In genomic region chr3:9846931-9847488, GRCh38 we compare ENCODE assay signal across 21 cellular contexts. TPM values are rescaled to one million over a fixed set of nuclear protein-coding genes. Genes with fewer than 3 reads are reported as not detected.
DNase-seq lines count a peak whose midpoint lies in the region; ATAC-seq and TF ChIP-seq lines count a peak whose summit lies in the region.
"Had no signal": no experiment of that assay in that cellular context is flagged by ENCODE, and none has a peak within 500 bp of the region (broad histone marks: within the 10 kb centered on the region; RNA-seq: fewer than 3 reads in every experiment).

No MANE protein-coding gene starts in this region.

- no peak overlapping the region for H2BK15ac ChIP-seq in neuronal stem cell (ENCODE audit: low read length)

- H3K27me3 ChIP-seq in neuronal stem cell (ENCODE audit: control insufficient read depth in 3 of 3, insufficient read depth in 3 of 3, low read depth in 1 of 3, low read length in 3 of 3) (peaks cover 0 to 4% (median 0%) of the 10 kb centered on the region in 3 experiments), GM23338 (ENCODE audit: insufficient read depth) (no peaks in the 10 kb centered on the region)
- H3K27me3 ChIP-seq: BE2C; BLaER1 treated with 17β-estradiol and CSF1 and Interleukin-3, amounts not matched to agents 10 nM and 100 nM had no signal

- H3K9ac ChIP-seq in neuronal stem cell (ENCODE audit: low read depth, low read length, poor library complexity), result no peak overlapping the region
- H3K9ac ChIP-seq: BLaER1 treated with 17β-estradiol and CSF1 and Interleukin-3, amounts not matched to agents 10 nM and 100 nM had no signal

- peaks cover 2% of the 10 kb centered on the region for H3K36me3 Mint-ChIP-seq in glutamatergic neuron (ENCODE audit: unreplicated experiment)
- peaks cover 6% of the 10 kb centered on the region for H3K36me3 Mint-ChIP-seq in stimulated activated memory B cell treated with anti-CD40 and anti-IgM and Interleukin-4, amounts not matched to agents 10 μg/mL and 1 μg/mL and 100 μg/mL, for 72 hours
- peaks cover 5% of the 10 kb centered on the region for H3K36me3 Mint-ChIP-seq in GM23338 (ENCODE audit: low read depth)

- H2BK12ac ChIP-seq in neuronal stem cell (ENCODE audit: low read length), result no peak overlapping the region

- H4K20me1 ChIP-seq in GM23338 (replicated peaks; ENCODE audit: insufficient read depth), result peaks cover 6% of the 10 kb centered on the region; the same call in 1 of the 2 replicates
- H4K20me1 ChIP-seq: BLaER1 treated with 17β-estradiol and CSF1 and Interleukin-3, amounts not matched to agents 10 nM and 100 nM had no signal

- no peak overlapping the region for H4K8ac ChIP-seq in neuronal stem cell (ENCODE audit: low read depth, low read length)

- H3K18ac ChIP-seq in neuronal stem cell (ENCODE audit: low read length), result peak overlapping the region; percentile 13

- no peak overlapping the region for H2BK5ac ChIP-seq in neuronal stem cell (ENCODE audit: low read length)

- no peak overlapping the region for H3K4me3 ChIP-seq in neuronal stem cell (ENCODE audit: low read length in 2 of 2)
- no peak overlapping the region for H3K4me3 ChIP-seq in GM23338
- H3K4me3 ChIP-seq: A549; BLaER1 treated with 17β-estradiol and CSF1 and Interleukin-3, amounts not matched to agents 10 nM and 100 nM had no signal

- H3K79me1 ChIP-seq in neuronal stem cell (ENCODE audit: low read depth, low read length), result peaks cover 4% of the 10 kb centered on the region

- DNase-seq in glutamatergic neuron, result no peak
- DNase-seq in neuronal stem cell (ENCODE audit: low spot score), result no peak
- DNase-seq in central memory CD4-positive, alpha-beta T cell, result no peak
- no peak for DNase-seq in GM23338 (ENCODE audit: low spot score)
- DNase-seq: 8988T; ACHN; AML-193; BE2C; CD4-positive, alpha-beta T cell; CD8-positive, alpha-beta memory T cell; DMS 273 treated with DMSO at 0.1 percent for 48 hours; DMS79; EL; GDM1 had no signal

- H3K14ac ChIP-seq in neuronal stem cell (ENCODE audit: low read length), result no peak overlapping the region

- H2BK120ac ChIP-seq in neuronal stem cell (ENCODE audit: low read depth, low read length), result no peak overlapping the region

- peaks cover 48% of the 10 kb centered on the region for H3K4me1 Mint-ChIP-seq in glutamatergic neuron (ENCODE audit: low read depth, unreplicated experiment)
- H3K4me1 Mint-ChIP-seq in stimulated activated memory B cell treated with anti-CD40 and anti-IgM and Interleukin-4, amounts not matched to agents 10 μg/mL and 1 μg/mL and 100 μg/mL, for 72 hours, result peaks cover 26% of the 10 kb centered on the region
- peaks cover 4% of the 10 kb centered on the region for H3K4me1 Mint-ChIP-seq in GM23338

- no peak overlapping the region for H3K4me3 Mint-ChIP-seq in glutamatergic neuron (ENCODE audit: unreplicated experiment)
- H3K4me3 Mint-ChIP-seq in stimulated activated memory B cell treated with anti-CD40 and anti-IgM and Interleukin-4, amounts not matched to agents 10 μg/mL and 1 μg/mL and 100 μg/mL, for 72 hours, result no peak overlapping the region
- no peak overlapping the region for H3K4me3 Mint-ChIP-seq in GM23338
- H3K4me3 Mint-ChIP-seq: CD14-positive monocyte; CD4-positive, alpha-beta T cell; CD8-positive, alpha-beta memory T cell had no signal

- H3K9me3 Mint-ChIP-seq in glutamatergic neuron (ENCODE audit: unreplicated experiment) (peaks cover 2% of the 10 kb centered on the region), GM23338 (no peaks in the 10 kb centered on the region; the same call in 2 of the 3 replicates)
- H3K9me3 Mint-ChIP-seq in stimulated activated memory B cell treated with anti-CD40 and anti-IgM and Interleukin-4, amounts not matched to agents 10 μg/mL and 1 μg/mL and 100 μg/mL, for 72 hours, result no peaks in the 10 kb centered on the region
- H3K9me3 Mint-ChIP-seq: CD4-positive, alpha-beta T cell; CD8-positive, alpha-beta memory T cell had no signal

- peaks cover 6% of the 10 kb centered on the region for H3K79me2 ChIP-seq in GM23338 (replicated peaks; ENCODE audit: insufficient read depth)

- no CpG with 5 or more reads among the region's 6 CpGs for WGBS in neuronal stem cell (ENCODE audit: extremely low coverage in 2 of 2, insufficient read length in 2 of 2, insufficient replicate concordance in 1 of 2), 2 donors

- H3K27ac Mint-ChIP-seq in glutamatergic neuron (ENCODE audit: unreplicated experiment) (peak overlapping the region; percentile 96), GM23338 (no peak overlapping the region)
- H3K27ac Mint-ChIP-seq in stimulated activated memory B cell treated with anti-CD40 and anti-IgM and Interleukin-4, amounts not matched to agents 10 μg/mL and 1 μg/mL and 100 μg/mL, for 72 hours, result peak overlapping the region; percentile 24
- H3K27ac Mint-ChIP-seq: CD14-positive monocyte; CD4-positive, alpha-beta T cell had no signal

- H3K9me2 ChIP-seq in GM23338 (ENCODE audit: insufficient read depth), result no peaks in the 10 kb centered on the region

- ATAC-seq in stimulated activated memory B cell treated with anti-CD40 and anti-IgM and Interleukin-4, amounts not matched to agents 10 μg/mL and 1 μg/mL and 100 μg/mL, for 72 hours, result no peak
- ATAC-seq in GM23338, result no peak
- ATAC-seq: A549, HCT116 had no signal

- H3K4me1 ChIP-seq in neuronal stem cell (ENCODE audit: control insufficient read depth in 2 of 2, insufficient read depth in 1 of 2, low read depth in 1 of 2, low read length in 2 of 2), result peaks cover 2 to 4% of the 10 kb centered on the region in 2 donors
- H3K4me1 ChIP-seq in GM23338 (ENCODE audit: insufficient read depth), result peaks cover 10% of the 10 kb centered on the region; the same call in 1 of the 2 replicates
- H3K4me1 ChIP-seq: BE2C had no signal

- H4K91ac ChIP-seq in neuronal stem cell (ENCODE audit: low read depth, low read length, poor library complexity), result no peak overlapping the region

- peaks cover 0 to 2% of the 10 kb centered on the region in 2 donors for H3K9me3 ChIP-seq in neuronal stem cell (replicated peaks in 1 of 2; ENCODE audit: control insufficient read depth in 2 of 2, insufficient read depth in 1 of 2, low read depth in 1 of 2, low read length in 2 of 2)
- H3K9me3 ChIP-seq: A549; BE2C; BLaER1 treated with 17β-estradiol and CSF1 and Interleukin-3, amounts not matched to agents 10 nM and 100 nM had no signal

- H3K4ac ChIP-seq in neuronal stem cell (ENCODE audit: low read length), result no peak overlapping the region

- no peak overlapping the region for H3K23ac ChIP-seq in neuronal stem cell (ENCODE audit: low read depth, low read length, poor library complexity)

- H3K27me3 Mint-ChIP-seq in glutamatergic neuron (ENCODE audit: unreplicated experiment) (peaks cover 6% of the 10 kb centered on the region), GM23338 (ENCODE audit: insufficient read depth, low read depth, poor library complexity) (peaks cover 15% of the 10 kb centered on the region)
- no peaks in the 10 kb centered on the region for H3K27me3 Mint-ChIP-seq in stimulated activated memory B cell treated with anti-CD40 and anti-IgM and Interleukin-4, amounts not matched to agents 10 μg/mL and 1 μg/mL and 100 μg/mL, for 72 hours
- H3K27me3 Mint-ChIP-seq: CD4-positive, alpha-beta T cell had no signal

- peaks cover 13% of the 10 kb centered on the region; the same call in 1 of the 2 replicates for H3F3A ChIP-seq in GM23338 (replicated peaks; ENCODE audit: low read depth)

- H3K36me3 ChIP-seq in neuronal stem cell (replicated peaks in 1 of 2; ENCODE audit: control insufficient read depth in 2 of 2, insufficient read depth in 2 of 2, low read length in 2 of 2) (peaks cover 3% of the 10 kb centered on the region in 2 donors), GM23338 (ENCODE audit: insufficient read depth) (no peaks in the 10 kb centered on the region)
- H3K36me3 ChIP-seq: BE2C had no signal

- no peak overlapping the region for H2AK5ac ChIP-seq in neuronal stem cell (ENCODE audit: low read depth, low read length)

- H2AFZ ChIP-seq in neuronal stem cell (ENCODE audit: low read length), result no peak overlapping the region
- H2AFZ ChIP-seq in GM23338, result no peak overlapping the region

- peak; percentile 13 for TF ChIP-seq CTCF in glutamatergic neuron (IDR thresholded peaks at IDR 0.05; ENCODE audit: partially characterized antibody, unreplicated experiment)
- no peak for TF ChIP-seq CTCF in GM23338 (conservative IDR thresholded peaks at IDR 0.05; ENCODE audit: low read depth in 2 of 2)

- no peak overlapping the region for H3K4me2 ChIP-seq in neuronal stem cell (ENCODE audit: insufficient read depth, low read length, poor library complexity, severe bottlenecking)
- no peak overlapping the region for H3K4me2 ChIP-seq in GM23338
- H3K4me2 ChIP-seq: A549; BLaER1 treated with 17β-estradiol and CSF1 and Interleukin-3, amounts not matched to agents 10 nM and 100 nM had no signal

- H3K27ac ChIP-seq in neuronal stem cell (replicated peaks; ENCODE audit: low read length), result no peak overlapping the region
- no peak overlapping the region for H3K27ac ChIP-seq in GM23338 (ENCODE audit: low read depth)
- H3K27ac ChIP-seq: A549; BLaER1 treated with 17β-estradiol and CSF1 and Interleukin-3, amounts not matched to agents 10 nM and 100 nM had no signal

TF ChIP-seq in GM23338, 12 proteins besides CTCF, POLR2A, EP300 and RAD21 (continues in another document):
- TF ChIP-seq ZNF114 (CRISPR knock-in tag; IDR thresholded peaks at IDR 0.05), result no peak

RNA-seq across cellular contexts. Expression of gene RPUSD3, which starts 3.2 kb away (rescaled TPM):
- total RNA-seq in glutamatergic neuron (ENCODE audit: unreplicated experiment), result 81.7 TPM
- polyA plus RNA-seq in neuronal stem cell (2013, experiment 1 of 2), result 47.4 TPM
- 44.3 TPM for polyA plus RNA-seq in neuronal stem cell (2013, experiment 2 of 2)
- total RNA-seq in GM23338 (2014; rRNA removed; shearing (Covaris generic)), result 73.4 and 82.8 TPM in 2 replicates
- 59.6 and 64.3 TPM in 2 replicates for polyA plus RNA-seq in GM23338 (2016; fragmentation: Nextera tagmentation; extraction: Ambion mirVana)

RNA-seq across cellular contexts. Expression of gene CIDEC, which starts 33.0 kb away (rescaled TPM):
- total RNA-seq in glutamatergic neuron (ENCODE audit: unreplicated experiment), result not detected
- not detected for polyA plus RNA-seq in neuronal stem cell (2013, experiment 1 of 2)
- polyA plus RNA-seq in neuronal stem cell (2013, experiment 2 of 2), result not detected
- not detected in 2 replicates for total RNA-seq in GM23338 (2014; rRNA removed; shearing (Covaris generic))
- not detected in 2 replicates for polyA plus RNA-seq in GM23338 (2016; fragmentation: Nextera tagmentation; extraction: Ambion mirVana)
- total RNA-seq: CD4-positive, alpha-beta T cell; CD8-positive, alpha-beta memory T cell; H1; H7 had no signal
- polyA plus RNA-seq: CD14-positive monocyte; CD8-positive, alpha-beta memory T cell; H1 had no signal

RNA-seq across cellular contexts. Expression of gene TTLL3, which starts 36.9 kb away (rescaled TPM):
- total RNA-seq in glutamatergic neuron (ENCODE audit: unreplicated experiment), result 45.7 TPM
- 18.1 TPM for polyA plus RNA-seq in neuronal stem cell (2013, experiment 1 of 2)
- 16.9 TPM for polyA plus RNA-seq in neuronal stem cell (2013, experiment 2 of 2)
- 4.5 and 5.3 TPM in 2 replicates for total RNA-seq in GM23338 (2014; rRNA removed; shearing (Covaris generic))
- polyA plus RNA-seq in GM23338 (2016; fragmentation: Nextera tagmentation; extraction: Ambion mirVana), result 3.7 and 4.9 TPM in 2 replicates

RNA-seq across cellular contexts. Expression of gene JAGN1, which starts 43.4 kb away (rescaled TPM):
- total RNA-seq in glutamatergic neuron (ENCODE audit: unreplicated experiment), result 37.8 TPM
- polyA plus RNA-seq in neuronal stem cell (2013, experiment 1 of 2), result 23.4 TPM
- 24.0 TPM for polyA plus RNA-seq in neuronal stem cell (2013, experiment 2 of 2)
- total RNA-seq in GM23338 (2014; rRNA removed; shearing (Covaris generic)), result 22.5 and 23.7 TPM in 2 replicates
- polyA plus RNA-seq in GM23338 (2016; fragmentation: Nextera tagmentation; extraction: Ambion mirVana), result 27.9 and 32.0 TPM in 2 replicates

RNA-seq across cellular contexts. Expression of gene ARPC4, which starts 54.1 kb away (rescaled TPM):
- total RNA-seq in glutamatergic neuron (ENCODE audit: unreplicated experiment), result 164 TPM
- polyA plus RNA-seq in neuronal stem cell (2013, experiment 1 of 2), result 49.1 TPM
- 46.8 TPM for polyA plus RNA-seq in neuronal stem cell (2013, experiment 2 of 2)
- 171 and 176 TPM in 2 replicates for total RNA-seq in GM23338 (2014; rRNA removed; shearing (Covaris generic))
- polyA plus RNA-seq in GM23338 (2016; fragmentation: Nextera tagmentation; extraction: Ambion mirVana), result 71.9 and 73.0 TPM in 2 replicates
